In the genomic region with DNA sequence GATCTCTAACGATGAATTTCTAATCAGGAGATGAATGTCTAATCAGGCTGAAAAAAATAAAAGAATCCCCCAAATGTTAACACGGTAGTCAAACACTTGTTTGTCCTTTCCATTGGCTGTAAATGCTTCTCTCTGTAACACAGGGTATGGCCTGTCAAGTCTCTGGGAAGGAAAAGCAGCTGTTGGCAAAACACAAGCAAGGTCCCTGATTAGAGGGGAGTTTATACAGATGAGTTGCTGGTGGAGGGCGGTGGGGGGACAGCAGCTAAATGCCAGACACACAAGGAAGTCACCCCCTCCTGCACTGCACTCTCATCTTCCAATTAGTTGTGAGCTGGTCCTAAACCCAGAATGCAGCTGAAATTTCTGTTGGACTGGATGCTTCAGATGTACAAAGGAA, we compare ENCODE assay signal across 33 cellular contexts. TPM values are rescaled to one million over a fixed set of nuclear protein-coding genes. Genes with fewer than 3 reads are reported as not detected.
"Had no signal": no experiment of that assay in that cellular context is flagged by ENCODE, and none has a peak within 500 bp of the region (broad histone marks: within the 10 kb centered on the region; RNA-seq: fewer than 3 reads in every experiment).

No MANE protein-coding gene starts in this region.

- H3K4me1 Mint-ChIP-seq: activated CD4-positive, alpha-beta T cell treated with anti-CD3 and anti-CD28 coated beads, Interleukin-2, amount 10 ng/mL, durations not matched to agents 24 days and 14 days; activated naive CD8-positive, alpha-beta T cell treated with anti-CD3 and anti-CD28 coated beads for 36 hours; immature natural killer cell; naive B cell had no signal

- H3K36me3 Mint-ChIP-seq: activated CD4-positive, alpha-beta memory T cell treated with anti-CD3 and anti-CD28 coated beads for 36 hours had no signal

- H3K9me3 ChIP-seq: right lobe of liver had no signal

- H3K4me1 ChIP-seq: adrenal gland, ascending aorta, esophagus muscularis mucosa, foreskin keratinocyte, left lung, right lobe of liver, upper lobe of left lung had no signal

- H3K27me3 ChIP-seq: adrenal gland, ascending aorta, brain microvascular endothelial cell, esophagus muscularis mucosa, heart left ventricle, left lung, right lobe of liver, upper lobe of left lung had no signal

- ATAC-seq: foreskin keratinocyte; left lung; mucosa of descending colon; right lobe of liver; stimulated activated naive CD8-positive, alpha-beta T cell treated with anti-CD3 and anti-CD28 coated beads, Interleukin-15, Interleukin-2, amounts not matched to agents 100 U/mL and 50 U/mL, for 24 hours; T-helper 17 cell had no signal

- DNase-seq: activated CD4-positive, alpha-beta memory T cell treated with anti-CD3 and anti-CD28 coated beads for 36 hours; activated CD4-positive, alpha-beta T cell treated with anti-CD3 and anti-CD28 coated beads, Interleukin-2, amount 10 ng/mL, durations not matched to agents 24 days and 14 days; activated CD4-positive, CD25-positive, alpha-beta regulatory T cell treated with anti-CD3 and anti-CD28 coated beads, Interleukin-2, amount 50 U/mL, for 72 hours; activated CD8-positive, alpha-beta memory T cell treated with anti-CD3 and anti-CD28 coated beads, Interleukin-2, amount 50 U/mL, for 4 hours; activated effector memory CD4-positive, alpha-beta T cell treated with anti-CD3 and anti-CD28 coated beads, Interleukin-2, amount 50 U/mL, for 16 hours; activated naive CD4-positive, alpha-beta T cell treated with anti-CD3 and anti-CD28 coated beads for 36 hours; activated naive CD8-positive, alpha-beta T cell treated with anti-CD3 and anti-CD28 coated beads for 36 hours; activated T-cell treated with anti-CD3 and anti-CD28 coated beads, Interleukin-2, amount 50 U/mL, for 1 hour; adrenal gland; brain microvascular endothelial cell; central memory CD4-positive, alpha-beta T cell; effector CD4-positive, alpha-beta T cell; foreskin keratinocyte; immature natural killer cell; kidney; left lung; mesendoderm; mucosa of descending colon; naive B cell; right lobe of liver; stimulated activated CD4-positive, alpha-beta T cell treated with anti-CD3 and anti-CD28 coated beads, Interleukin-12 subunit alpha, Interleukin-12 subunit beta, amount 100 ng/mL, for 4 hours; stimulated activated CD4-positive, alpha-beta T cell treated with anti-CD3 and anti-CD28 coated beads, Interleukin-4, amount 100 ng/mL, for 1 hour; stimulated activated naive CD8-positive, alpha-beta T cell treated with anti-CD3 and anti-CD28 coated beads, Interleukin-15, Interleukin-2, amounts not matched to agents 100 U/mL and 50 U/mL, for 24 hours; T-helper 17 cell; T1000; upper lobe of left lung had no signal

- H3K27ac ChIP-seq: adrenal gland, ascending aorta, brain microvascular endothelial cell, esophagus muscularis mucosa, foreskin keratinocyte, left lung, right lobe of liver, skin epidermis, upper lobe of left lung had no signal

- H3K36me3 ChIP-seq: adrenal gland, ascending aorta, brain microvascular endothelial cell, esophagus muscularis mucosa, heart left ventricle, left lung, upper lobe of left lung had no signal

- H3K4me3 ChIP-seq: adrenal gland, ascending aorta, esophagus muscularis mucosa, heart left ventricle, left lung, lung, mucosa of descending colon, right lobe of liver, skin epidermis, upper lobe of left lung had no signal

- H3K4me3 Mint-ChIP-seq: activated CD4-positive, alpha-beta memory T cell treated with anti-CD3 and anti-CD28 coated beads for 36 hours; activated CD4-positive, alpha-beta T cell treated with anti-CD3 and anti-CD28 coated beads, Interleukin-2, amount 10 ng/mL, durations not matched to agents 24 days and 14 days; activated naive CD4-positive, alpha-beta T cell treated with anti-CD3 and anti-CD28 coated beads for 36 hours; activated naive CD8-positive, alpha-beta T cell treated with anti-CD3 and anti-CD28 coated beads for 36 hours; activated T-helper 1 cell treated with anti-CD3 and anti-CD28 coated beads, Interleukin-12 subunit alpha, Interleukin-12 subunit beta, Interleukin-2, Interleukin-4 antibody, amounts not matched to agents 30 ng/mL and 10 ng/mL and 1 ng/mL, durations not matched to agents 14 hours and 24 hours and 36 hours; dendritic cell treated with granulocyte-macrophage colony-stimulating factor and Interleukin-4, amounts not matched to agents 40 ng/mL and 50 ng/mL, for 4 days; immature natural killer cell; naive B cell; T-helper 17 cell had no signal

- H3K27ac Mint-ChIP-seq: activated CD4-positive, alpha-beta memory T cell treated with anti-CD3 and anti-CD28 coated beads for 36 hours; activated CD4-positive, alpha-beta T cell treated with anti-CD3 and anti-CD28 coated beads, Interleukin-2, amount 10 ng/mL, durations not matched to agents 24 days and 14 days; activated naive CD4-positive, alpha-beta T cell treated with anti-CD3 and anti-CD28 coated beads for 36 hours; activated naive CD8-positive, alpha-beta T cell treated with anti-CD3 and anti-CD28 coated beads for 36 hours; activated T-helper 1 cell treated with anti-CD3 and anti-CD28 coated beads, Interleukin-12 subunit alpha, Interleukin-12 subunit beta, Interleukin-2, Interleukin-4 antibody, amounts not matched to agents 30 ng/mL and 10 ng/mL and 1 ng/mL, durations not matched to agents 14 hours and 24 hours and 36 hours; dendritic cell treated with granulocyte-macrophage colony-stimulating factor and Interleukin-4, amounts not matched to agents 40 ng/mL and 50 ng/mL, for 4 days; immature natural killer cell; naive B cell; T-helper 17 cell had no signal

RNA-seq across cellular contexts. Expression of a gene that starts 51.0 kb away (rescaled TPM):
- total RNA-seq: activated naive CD4-positive, alpha-beta T cell treated with anti-CD3 and anti-CD28 coated beads for 36 hours; activated naive CD8-positive, alpha-beta T cell treated with anti-CD3 and anti-CD28 coated beads for 36 hours; activated T-helper 1 cell treated with anti-CD3 and anti-CD28 coated beads, Interleukin-12 subunit alpha, Interleukin-12 subunit beta, Interleukin-2, Interleukin-4 antibody, amounts not matched to agents 30 ng/mL and 10 ng/mL and 1 ng/mL, durations not matched to agents 14 hours and 24 hours and 36 hours; ascending aorta; T-helper 17 cell had no signal
- polyA plus RNA-seq: immature natural killer cell had no signal
